21 cellular contexts compared by ENCODE assay signal in genomic region chr20:36308986-36309385, GRCh38. TPM values are rescaled to one million over a fixed set of nuclear protein-coding genes. Genes with fewer than 3 reads are reported as not detected.
A peak's percentile ranks its signal among the peaks of the same experiment; 100 is the strongest.
DNase-seq lines count a peak whose midpoint lies in the region; ATAC-seq and TF ChIP-seq lines count a peak whose summit lies in the region.
"Had no signal": no experiment of that assay in that cellular context is flagged by ENCODE, and none has a peak within 500 bp of the region (broad histone marks: within the 10 kb centered on the region; RNA-seq: fewer than 3 reads in every experiment).

No MANE protein-coding gene starts in this region.

- POLR2A ChIA-PET in activated CD8-positive, alpha-beta T cell treated with anti-CD3 and anti-CD28 coated beads, Interleukin-2, amount 10 ng/mL, durations not matched to agents 7 days and 5 days (lab: Charles Lee), result interaction anchor here (0.5 kb wide), 1 partner anchor 9 kb away, joined by 3 read pairs; no protein-coding TSS in a partner anchor
- POLR2A ChIA-PET in activated CD8-positive, alpha-beta T cell treated with anti-CD3 and anti-CD28 coated beads for 36 hours (lab: Charles Lee), result no interaction called here

- H3K4me3 Mint-ChIP-seq in activated CD8-positive, alpha-beta T cell treated with anti-CD3 and anti-CD28 coated beads, Interleukin-2, amount 10 ng/mL, durations not matched to agents 7 days and 5 days, result no peak overlapping the region
- H3K4me3 Mint-ChIP-seq in activated CD8-positive, alpha-beta T cell treated with anti-CD3 and anti-CD28 coated beads for 36 hours, result no peak overlapping the region
- H3K4me3 Mint-ChIP-seq in nephron (peak overlapping the region in 2 of 3 experiments; percentile 11 to 23), type B pancreatic cell (peak overlapping the region; percentile 34)

- H3K27ac Mint-ChIP-seq in activated CD8-positive, alpha-beta T cell treated with anti-CD3 and anti-CD28 coated beads, Interleukin-2, amount 10 ng/mL, durations not matched to agents 7 days and 5 days, result no peak overlapping the region
- no peak overlapping the region for H3K27ac Mint-ChIP-seq in activated CD8-positive, alpha-beta T cell treated with anti-CD3 and anti-CD28 coated beads for 36 hours
- H3K27ac Mint-ChIP-seq in nephron (no peak overlapping the region), type B pancreatic cell (no peak overlapping the region)
- H3K27ac Mint-ChIP-seq: B cell had no signal

- no peaks in the 10 kb centered on the region for H3K9me3 ChIP-seq in left lung

- CTCF ChIA-PET in activated CD8-positive, alpha-beta T cell treated with anti-CD3 and anti-CD28 coated beads, Interleukin-2, amount 10 ng/mL, durations not matched to agents 7 days and 5 days (lab: Charles Lee), result no interaction called here
- CTCF ChIA-PET in activated CD8-positive, alpha-beta T cell treated with anti-CD3 and anti-CD28 coated beads for 36 hours (lab: Charles Lee), result interaction anchor here (1.0 kb wide), 1 partner anchor 130 kb away, joined by 3 read pairs; no protein-coding TSS in a partner anchor

- DNase-seq in activated CD8-positive, alpha-beta T cell treated with anti-CD3 and anti-CD28 coated beads, Interleukin-2, amount 10 ng/mL, durations not matched to agents 7 days and 5 days, result peak; percentile 8
- DNase-seq in activated CD8-positive, alpha-beta T cell treated with anti-CD3 and anti-CD28 coated beads for 36 hours, result no peak
- DNase-seq in H7, result peak; percentile 64
- no peak for DNase-seq in type B pancreatic cell (ENCODE audit: extremely low spot score, unreplicated experiment)
- no peak for DNase-seq in UCSD-AML1 (lab: John Stamatoyannopoulos, UW; ENCODE audit: unreplicated experiment)
- DNase-seq in left lung, result no peak
- DNase-seq: CD8-positive, alpha-beta memory T cell; DMS 273 treated with DMSO at 0.1 percent for 48 hours; DND-41; NCI-H1048; NCI-H1417; NCI-H1694; NCI-H2029 treated with DMSO at 0.1 percent for 48 hours; NCI-H526 treated with DMSO at 0.1 percent for 48 hours; Right ventricle myocardium superior; RPMI8226 had no signal

- H3K27me3 ChIP-seq in H7 (ENCODE audit: control insufficient read depth, insufficient read depth, low read length) (peaks cover 34% of the 10 kb centered on the region), left lung (peaks cover 39 to 98% of the 10 kb centered on the region in 2 donors)

- no peak overlapping the region for H3K4me3 ChIP-seq in H7 (ENCODE audit: insufficient read depth, low read depth, low read length)
- H3K4me3 ChIP-seq in left lung, result no peak overlapping the region

- H3K27ac ChIP-seq in left lung, result no peak overlapping the region
- H3K27ac ChIP-seq: 22Rv1, C4-2B had no signal

- peaks cover 32% of the 10 kb centered on the region for H3K27me3 Mint-ChIP-seq in activated CD8-positive, alpha-beta T cell treated with anti-CD3 and anti-CD28 coated beads, Interleukin-2, amount 10 ng/mL, durations not matched to agents 7 days and 5 days (ENCODE audit: low read depth)
- peaks cover 55% of the 10 kb centered on the region for H3K27me3 Mint-ChIP-seq in activated CD8-positive, alpha-beta T cell treated with anti-CD3 and anti-CD28 coated beads for 36 hours
- peaks cover 82% of the 10 kb centered on the region for H3K27me3 Mint-ChIP-seq in nephron (ENCODE audit: low read depth)
- peaks cover 73% of the 10 kb centered on the region for H3K27me3 Mint-ChIP-seq in type B pancreatic cell

- peaks cover 2% of the 10 kb centered on the region for H3K4me1 Mint-ChIP-seq in activated CD8-positive, alpha-beta T cell treated with anti-CD3 and anti-CD28 coated beads, Interleukin-2, amount 10 ng/mL, durations not matched to agents 7 days and 5 days (ENCODE audit: low read depth)
- H3K4me1 Mint-ChIP-seq in activated CD8-positive, alpha-beta T cell treated with anti-CD3 and anti-CD28 coated beads for 36 hours (ENCODE audit: low read depth), result no peaks in the 10 kb centered on the region
- peaks cover 9% of the 10 kb centered on the region for H3K4me1 Mint-ChIP-seq in nephron
- peaks cover 9% of the 10 kb centered on the region for H3K4me1 Mint-ChIP-seq in type B pancreatic cell (ENCODE audit: unreplicated experiment)

- ATAC-seq in activated CD8-positive, alpha-beta T cell treated with anti-CD3 and anti-CD28 coated beads, Interleukin-2, amount 10 ng/mL, durations not matched to agents 7 days and 5 days, result no peak
- ATAC-seq in activated CD8-positive, alpha-beta T cell treated with anti-CD3 and anti-CD28 coated beads for 36 hours, result no peak
- ATAC-seq in left lung, result no peak
- ATAC-seq: HCT116 had no signal

- no peak for TF ChIP-seq CTCF in activated CD8-positive, alpha-beta T cell treated with anti-CD3 and anti-CD28 coated beads for 36 hours (IDR thresholded peaks at IDR 0.05)
- TF ChIP-seq CTCF in nephron (IDR thresholded peaks at IDR 0.05; ENCODE audit: unreplicated experiment in 3 of 3) (no peak), type B pancreatic cell (conservative IDR thresholded peaks at IDR 0.05) (no peak), left lung (IDR thresholded peaks at IDR 0.05) (no peak)

- H3K9me3 Mint-ChIP-seq in activated CD8-positive, alpha-beta T cell treated with anti-CD3 and anti-CD28 coated beads, Interleukin-2, amount 10 ng/mL, durations not matched to agents 7 days and 5 days (ENCODE audit: insufficient read depth), result no peaks in the 10 kb centered on the region
- no peaks in the 10 kb centered on the region for H3K9me3 Mint-ChIP-seq in activated CD8-positive, alpha-beta T cell treated with anti-CD3 and anti-CD28 coated beads for 36 hours
- H3K9me3 Mint-ChIP-seq in nephron, result no peaks in the 10 kb centered on the region
- no peaks in the 10 kb centered on the region for H3K9me3 Mint-ChIP-seq in type B pancreatic cell
- H3K9me3 Mint-ChIP-seq: CD8-positive, alpha-beta memory T cell had no signal

- no peaks in the 10 kb centered on the region for H3K36me3 Mint-ChIP-seq in activated CD8-positive, alpha-beta T cell treated with anti-CD3 and anti-CD28 coated beads, Interleukin-2, amount 10 ng/mL, durations not matched to agents 7 days and 5 days (ENCODE audit: low read depth)
- H3K36me3 Mint-ChIP-seq in activated CD8-positive, alpha-beta T cell treated with anti-CD3 and anti-CD28 coated beads for 36 hours (ENCODE audit: low read depth), result no peaks in the 10 kb centered on the region
- H3K36me3 Mint-ChIP-seq in nephron (ENCODE audit: low read depth) (no peaks in the 10 kb centered on the region), type B pancreatic cell (no peaks in the 10 kb centered on the region)
- H3K36me3 Mint-ChIP-seq: CD8-positive, alpha-beta memory T cell had no signal

- H3K36me3 ChIP-seq in H7 (replicated peaks; ENCODE audit: control insufficient read depth, insufficient read depth, low read length) (no peaks in the 10 kb centered on the region), left lung (no peaks in the 10 kb centered on the region)

- intact Hi-C loops in activated CD8-positive, alpha-beta T cell treated with anti-CD3 and anti-CD28 coated beads for 36 hours (cut with micrococcal nuclease), result no loop called here
- intact Hi-C loops in left lung (cut with DNase I), result no loop called here

- peaks cover 0 to 14% of the 10 kb centered on the region in 2 donors for H3K4me1 ChIP-seq in left lung

RNA-seq across cellular contexts. Expression of gene DLGAP4, which starts 2.8 kb away (rescaled TPM):
- 10 to 100 TPM; 19.9 to 23.6 TPM for total RNA-seq in activated CD8-positive, alpha-beta T cell treated with anti-CD3 and anti-CD28 coated beads, Interleukin-2, amount 10 ng/mL, durations not matched to agents 7 days and 5 days
- 10 to 100 TPM; 11.5 to 13.1 TPM for total RNA-seq in activated CD8-positive, alpha-beta T cell treated with anti-CD3 and anti-CD28 coated beads for 36 hours
- 60.5 and 62.8 TPM in 2 replicates for total RNA-seq in H7 (2014; rRNA removed; shearing (Covaris generic))
- total RNA-seq in type B pancreatic cell (ENCODE audit: low replicate concordance) (78.0 and 79.8 TPM in 2 replicates), left lung (10 to 100 TPM; 61.5 to 72.7 TPM)

Comparison
In these comparisons a context has a peak if more than half of its experiments do, and no peak if none do; other contexts are left out.
1. DNase-seq: peak in activated CD8-positive, alpha-beta T cell treated with anti-CD3 and anti-CD28 coated beads, Interleukin-2, amount 10 ng/mL, durations not matched to agents 7 days and 5 days (single experiment) and H7 (single experiment); none in activated CD8-positive, alpha-beta T cell treated with anti-CD3 and anti-CD28 coated beads for 36 hours (single experiment), type B pancreatic cell (single experiment), UCSD-AML1 (single experiment) and left lung (0 of 2).
2. H3K4me3 Mint-ChIP-seq: peak in nephron (2 of 3) and type B pancreatic cell (single experiment); none in activated CD8-positive, alpha-beta T cell treated with anti-CD3 and anti-CD28 coated beads, Interleukin-2, amount 10 ng/mL, durations not matched to agents 7 days and 5 days (single experiment) and activated CD8-positive, alpha-beta T cell treated with anti-CD3 and anti-CD28 coated beads for 36 hours (single experiment).